ENCODE assay signal across 8 cellular contexts in genomic region chr1:109790735-109791494, GRCh38. TPM values are rescaled to one million over a fixed set of nuclear protein-coding genes. Genes with fewer than 3 reads are reported as not detected.
DNase-seq lines count a peak whose midpoint lies in the region; ATAC-seq and TF ChIP-seq lines count a peak whose summit lies in the region.

No MANE protein-coding gene starts in this region.

- peaks cover 30% of the 10 kb centered on the region for H3F3A ChIP-seq in Loucy (ENCODE audit: low read depth)

- H3K23ac ChIP-seq in neuronal stem cell (ENCODE audit: low read depth, low read length, poor library complexity): no peak overlapping the region

- H3K27ac Mint-ChIP-seq in activated CD4-positive, alpha-beta memory T cell treated with anti-CD3 and anti-CD28 coated beads, Interleukin-2, amount 10 ng/mL, durations not matched to agents 7 days and 5 days: peak overlapping the region; percentile 95
- H3K27ac Mint-ChIP-seq in endothelial cell (ENCODE audit: unreplicated experiment): peak overlapping the region; percentile 48
- H3K27ac Mint-ChIP-seq in type B pancreatic cell: no peak overlapping the region

- H3K4me3 Mint-ChIP-seq in activated CD4-positive, alpha-beta memory T cell treated with anti-CD3 and anti-CD28 coated beads, Interleukin-2, amount 10 ng/mL, durations not matched to agents 7 days and 5 days: peak overlapping the region; percentile 21
- H3K4me3 Mint-ChIP-seq in endothelial cell (ENCODE audit: unreplicated experiment) (no peak overlapping the region), type B pancreatic cell (no peak overlapping the region)

- H3K79me1 ChIP-seq in neuronal stem cell (ENCODE audit: low read depth, low read length): no peaks in the 10 kb centered on the region

- no peaks in the 10 kb centered on the region for H3K9me2 ChIP-seq in Loucy (replicated peaks; ENCODE audit: low read depth, low read length)

- no peaks in the 10 kb centered on the region for H3K9me3 ChIP-seq in Loucy (ENCODE audit: insufficient read depth, low read depth, low read length)
- H3K9me3 ChIP-seq in neuronal stem cell (replicated peaks in 1 of 2; ENCODE audit: control insufficient read depth in 2 of 2, insufficient read depth in 1 of 2, low read depth in 1 of 2, low read length in 2 of 2): no peaks in the 10 kb centered on the region

- no peaks in the 10 kb centered on the region for H4K20me1 ChIP-seq in Loucy (ENCODE audit: insufficient read depth, low read length, poor library complexity, severe bottlenecking)

- no peak overlapping the region for H3K4ac ChIP-seq in neuronal stem cell (ENCODE audit: low read length)

- H4K8ac ChIP-seq in neuronal stem cell (ENCODE audit: low read depth, low read length): no peak overlapping the region

- POLR2A ChIA-PET in AG04449 (lab: Yijun Ruan, JAX): no interaction called here
- POLR2A ChIA-PET in activated CD4-positive, alpha-beta memory T cell treated with anti-CD3 and anti-CD28 coated beads, Interleukin-2, amount 10 ng/mL, durations not matched to agents 7 days and 5 days (lab: Charles Lee): interaction anchor here (0.8 to 6.4 kb wide), 19 partner anchors 11 to 548 kb away, joined by 3 to 137 read pairs (median 5); partner anchors contain the start of genes AHCYL1, CSF1, GNAI3 and RBM15

- H3K4me3 ChIP-seq in AG04449 (ENCODE audit: low read depth, low read length) (no peak overlapping the region), Loucy (ENCODE audit: low read length, poor library complexity, severe bottlenecking) (peak overlapping the region; percentile 68), neuronal stem cell (ENCODE audit: low read length in 2 of 2) (no peak overlapping the region)

- H3K36me3 ChIP-seq in Loucy (ENCODE audit: insufficient read depth, low read length) (no peaks in the 10 kb centered on the region), neuronal stem cell (replicated peaks in 1 of 2; ENCODE audit: control insufficient read depth in 2 of 2, insufficient read depth in 2 of 2, low read length in 2 of 2) (no peaks in the 10 kb centered on the region)

- H2AK5ac ChIP-seq in neuronal stem cell (ENCODE audit: low read depth, low read length): peak overlapping the region; percentile 60

- no peak overlapping the region for H2BK15ac ChIP-seq in neuronal stem cell (ENCODE audit: low read length)

- H3K9ac ChIP-seq in Loucy (ENCODE audit: low read depth, low read length, poor library complexity, severe bottlenecking) (peak overlapping the region; percentile 92), neuronal stem cell (ENCODE audit: low read depth, low read length, poor library complexity) (no peak overlapping the region)

- H2AFZ ChIP-seq in Loucy (ENCODE audit: low read length) (no peak overlapping the region), neuronal stem cell (ENCODE audit: low read length) (peak overlapping the region; percentile 26)

- no peak for DNase-seq in AG04449 (ENCODE audit: low read depth, low spot score)
- peak; percentile 90 for DNase-seq in activated CD4-positive, alpha-beta memory T cell treated with anti-CD3 and anti-CD28 coated beads, Interleukin-2, amount 10 ng/mL, durations not matched to agents 7 days and 5 days
- peak; percentile 66 for DNase-seq in endothelial cell (ENCODE audit: low spot score)
- no peak for DNase-seq in neuronal stem cell (ENCODE audit: low spot score)
- peak; percentile 60 for DNase-seq in type B pancreatic cell (ENCODE audit: extremely low spot score, unreplicated experiment)
- DNase-seq in NCI-H345 (lab: John Stamatoyannopoulos, UW): no peak

- H3K79me2 ChIP-seq in Loucy (ENCODE audit: insufficient read depth, low read length): peaks cover 20% of the 10 kb centered on the region

- H3K4me2 ChIP-seq in Loucy (ENCODE audit: low read depth, low read length, poor library complexity, severe bottlenecking) (peak overlapping the region; percentile 90), neuronal stem cell (ENCODE audit: insufficient read depth, low read length, poor library complexity, severe bottlenecking) (no peak overlapping the region)

- H3K27ac ChIP-seq in neuronal stem cell (replicated peaks; ENCODE audit: low read length): no peak overlapping the region

- peak; percentile 86 for ATAC-seq in GM19463 (IDR thresholded peaks at IDR 0.05; ENCODE audit: unreplicated experiment)

- no peak overlapping the region for H2BK120ac ChIP-seq in neuronal stem cell (ENCODE audit: low read depth, low read length)

- H3K4me1 ChIP-seq in Loucy (ENCODE audit: insufficient read depth, low read length, poor library complexity, severe bottlenecking): peaks cover 94% of the 10 kb centered on the region
- H3K4me1 ChIP-seq in neuronal stem cell (ENCODE audit: control insufficient read depth in 2 of 2, insufficient read depth in 1 of 2, low read depth in 1 of 2, low read length in 2 of 2): peaks cover 16 to 24% of the 10 kb centered on the region in 2 donors

- H3K27me3 ChIP-seq in Loucy (ENCODE audit: insufficient read depth, low read length, poor library complexity, severe bottlenecking) (no peaks in the 10 kb centered on the region), neuronal stem cell (ENCODE audit: control insufficient read depth in 3 of 3, insufficient read depth in 3 of 3, low read depth in 1 of 3, low read length in 3 of 3) (peaks cover 0 to 4% (median 0%) of the 10 kb centered on the region in 3 experiments)

- peak overlapping the region; percentile 88 for H3K18ac ChIP-seq in neuronal stem cell (ENCODE audit: low read length)

- CTCF ChIA-PET in AG04449 (lab: Yijun Ruan, JAX): interaction anchor here (1.0 to 28.0 kb wide), 22 partner anchors 7 to 245 kb away, joined by 3 to 1425 read pairs (median 6); partner anchors contain the start of genes AHCYL1 and CSF1
- CTCF ChIA-PET in activated CD4-positive, alpha-beta memory T cell treated with anti-CD3 and anti-CD28 coated beads, Interleukin-2, amount 10 ng/mL, durations not matched to agents 7 days and 5 days (lab: Charles Lee): interaction anchor here (0.7 to 27.1 kb wide), 38 partner anchors 9 to 546 kb away, joined by 3 to 655 read pairs (median 3); partner anchors contain the start of genes AHCYL1 and GNAI3

- TF ChIP-seq CTCF in AG04449 (IDR thresholded peaks at IDR 0.05; ENCODE audit: insufficient read depth, low read length, missing control alignments) (peak; percentile 40), Loucy (conservative IDR thresholded peaks at IDR 0.05; ENCODE audit: low read length) (peak; percentile 84), endothelial cell (IDR thresholded peaks at IDR 0.05; ENCODE audit: unreplicated experiment) (no peak), type B pancreatic cell (conservative IDR thresholded peaks at IDR 0.05) (peak; percentile 26)

- no peaks in the 10 kb centered on the region for H3K27me3 Mint-ChIP-seq in activated CD4-positive, alpha-beta memory T cell treated with anti-CD3 and anti-CD28 coated beads, Interleukin-2, amount 10 ng/mL, durations not matched to agents 7 days and 5 days
- peaks cover 2% of the 10 kb centered on the region for H3K27me3 Mint-ChIP-seq in endothelial cell (ENCODE audit: unreplicated experiment)
- H3K27me3 Mint-ChIP-seq in type B pancreatic cell: no peaks in the 10 kb centered on the region

- peaks cover 92% of the 10 kb centered on the region for H3K4me1 Mint-ChIP-seq in activated CD4-positive, alpha-beta memory T cell treated with anti-CD3 and anti-CD28 coated beads, Interleukin-2, amount 10 ng/mL, durations not matched to agents 7 days and 5 days
- H3K4me1 Mint-ChIP-seq in endothelial cell (ENCODE audit: unreplicated experiment): peaks cover 22% of the 10 kb centered on the region
- H3K4me1 Mint-ChIP-seq in type B pancreatic cell (ENCODE audit: unreplicated experiment): peaks cover 49% of the 10 kb centered on the region

- no CpG with 5 or more reads among the region's 12 CpGs for WGBS in neuronal stem cell (ENCODE audit: extremely low coverage in 2 of 2, insufficient read length in 2 of 2, insufficient replicate concordance in 1 of 2), 2 donors

- no peak overlapping the region for H3K14ac ChIP-seq in neuronal stem cell (ENCODE audit: low read length)

- H3K36me3 Mint-ChIP-seq in activated CD4-positive, alpha-beta memory T cell treated with anti-CD3 and anti-CD28 coated beads, Interleukin-2, amount 10 ng/mL, durations not matched to agents 7 days and 5 days (ENCODE audit: low read depth): no peaks in the 10 kb centered on the region
- H3K36me3 Mint-ChIP-seq in endothelial cell (ENCODE audit: low read depth, unreplicated experiment) (no peaks in the 10 kb centered on the region), type B pancreatic cell (no peaks in the 10 kb centered on the region)

- H2BK12ac ChIP-seq in neuronal stem cell (ENCODE audit: low read length): no peak overlapping the region

- no peak overlapping the region for H4K91ac ChIP-seq in neuronal stem cell (ENCODE audit: low read depth, low read length, poor library complexity)

- H2BK5ac ChIP-seq in neuronal stem cell (ENCODE audit: low read length): no peak overlapping the region

- H3K9me3 Mint-ChIP-seq in activated CD4-positive, alpha-beta memory T cell treated with anti-CD3 and anti-CD28 coated beads, Interleukin-2, amount 10 ng/mL, durations not matched to agents 7 days and 5 days: no peaks in the 10 kb centered on the region
- H3K9me3 Mint-ChIP-seq in endothelial cell (ENCODE audit: unreplicated experiment) (no peaks in the 10 kb centered on the region), type B pancreatic cell (no peaks in the 10 kb centered on the region)

RNA-seq across cellular contexts. Expression of gene EPS8L3, which starts 27.2 kb away (rescaled TPM):
- not detected for total RNA-seq in activated CD4-positive, alpha-beta memory T cell treated with anti-CD3 and anti-CD28 coated beads, Interleukin-2, amount 10 ng/mL, durations not matched to agents 7 days and 5 days
- not detected for total RNA-seq in endothelial cell (ENCODE audit: unreplicated experiment)
- polyA plus RNA-seq in neuronal stem cell (2013, experiment 1 of 2): not detected
- polyA plus RNA-seq in neuronal stem cell (2013, experiment 2 of 2): 0.03 TPM
- 9.9 and 19.1 TPM in 2 replicates for total RNA-seq in type B pancreatic cell (ENCODE audit: low replicate concordance)

RNA-seq across cellular contexts. Expression of gene GSTM3, which starts 50.1 kb away (rescaled TPM):
- under 1 TPM; 0.23 to 0.95 TPM for total RNA-seq in activated CD4-positive, alpha-beta memory T cell treated with anti-CD3 and anti-CD28 coated beads, Interleukin-2, amount 10 ng/mL, durations not matched to agents 7 days and 5 days
- total RNA-seq in endothelial cell (ENCODE audit: unreplicated experiment): 6.9 TPM
- polyA plus RNA-seq in neuronal stem cell (2013, experiment 1 of 2): 29.3 TPM
- polyA plus RNA-seq in neuronal stem cell (2013, experiment 2 of 2): 29.7 TPM
- 32.9 and 78.4 TPM in 2 replicates for total RNA-seq in type B pancreatic cell (ENCODE audit: low replicate concordance)

Comparison
In these comparisons a context has a peak if more than half of its experiments do, and no peak if none do; other contexts are left out.
1. DNase-seq: peak in activated CD4-positive, alpha-beta memory T cell treated with anti-CD3 and anti-CD28 coated beads, Interleukin-2, amount 10 ng/mL, durations not matched to agents 7 days and 5 days (single experiment), endothelial cell (single experiment) and type B pancreatic cell (single experiment); none in AG04449 (single experiment), neuronal stem cell (single experiment) and NCI-H345 (single experiment).
2. RNA of gene EPS8L3, which starts 27.2 kb away (total RNA-seq): 9.9 to 19.1 TPM in type B pancreatic cell; not detected in activated CD4-positive, alpha-beta memory T cell treated with anti-CD3 and anti-CD28 coated beads, Interleukin-2, amount 10 ng/mL, durations not matched to agents 7 days and 5 days and not detected in endothelial cell (single experiment); every median in the first group is over 10 times any median in the second.